In the genomic region with DNA sequence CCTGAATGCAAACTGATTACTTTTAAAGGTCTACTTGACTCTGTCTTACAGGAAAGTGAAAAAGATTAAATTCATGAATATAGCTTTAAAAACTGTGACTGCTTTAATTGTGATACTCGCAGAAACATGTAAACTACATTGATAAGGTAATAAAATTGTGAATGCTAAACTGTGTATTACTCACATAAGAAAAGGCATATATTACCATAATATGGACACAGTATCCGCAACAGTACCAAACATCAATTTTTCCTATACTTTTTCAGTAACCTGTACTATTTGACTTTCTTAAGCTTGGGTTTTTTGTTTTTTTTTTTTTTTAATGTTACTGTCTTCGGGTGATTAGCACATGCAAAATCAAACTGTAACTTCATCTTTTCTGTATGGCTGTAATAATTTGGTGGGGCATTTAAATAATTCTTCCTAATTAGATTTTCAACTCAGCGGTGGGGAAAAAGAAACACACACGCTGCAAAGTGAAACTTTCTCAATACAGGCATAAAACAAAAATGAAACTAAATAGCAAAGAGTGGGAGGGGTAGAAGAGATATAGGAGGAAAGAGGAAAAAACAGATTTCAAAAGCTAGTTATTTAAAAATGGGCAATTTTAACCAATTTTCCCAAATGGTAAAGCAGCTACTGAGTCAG, we compare ENCODE assay signal across 8 cellular contexts. TPM values are rescaled to one million over a fixed set of nuclear protein-coding genes. Genes with fewer than 3 reads are reported as not detected.
DNase-seq lines count a peak whose midpoint lies in the region; ATAC-seq, FAIRE-seq and TF ChIP-seq lines count a peak whose summit lies in the region.

No MANE protein-coding gene starts in this region.

- peak overlapping the region; percentile 69 for H3K4me2 ChIP-seq in hepatocyte

- H3K27ac ChIP-seq in hepatocyte (no peak overlapping the region), tibial artery (peak overlapping the region in 1 of 2 donors; percentile 36)

- 79% methylated on average over 5 of the region's 5 CpGs for whole genome bisulfite sequencing in hepatocyte (ENCODE audit: low lambda C conversion rate, missing lambda C conversion rate)

- H3K36me3 ChIP-seq in hepatocyte (replicated peaks; ENCODE audit: insufficient read depth, low read depth) (no peaks in the 10 kb centered on the region), tibial artery (no peaks in the 10 kb centered on the region)

- peak; percentile 43 for ATAC-seq in HG02885 (IDR thresholded peaks at IDR 0.05; ENCODE audit: poor library complexity, unreplicated experiment)

- H3K9me2 ChIP-seq in hepatocyte (replicated peaks; ENCODE audit: insufficient read depth): no peaks in the 10 kb centered on the region

- H3K27me3 ChIP-seq in hepatocyte (no peaks in the 10 kb centered on the region), tibial artery (no peaks in the 10 kb centered on the region)

- intact Hi-C loops in tibial artery (cut with DNase I; ENCODE audit: low total_unique reads): no loop called here

- FAIRE-seq in HTR-8/SVneo (lab: Jason Lieb, UNC): no peak

- peaks cover 3% of the 10 kb centered on the region for H4K20me1 ChIP-seq in hepatocyte (ENCODE audit: insufficient read depth, poor library complexity, severe bottlenecking)

- DNase-seq in hepatocyte (ENCODE audit: low spot score) (no peak), tibial artery (no peak), NCI-H2171 (lab: John Stamatoyannopoulos, UW) (no peak), NCI-H1105 treated with DMSO at 0.1 percent for 48 hours (lab: John Stamatoyannopoulos, UW) (no peak), HTR-8/SVneo (ENCODE audit: insufficient read length, low spot score) (no peak)

- peak overlapping the region; percentile 34 for H3K4me3 ChIP-seq in GM12875 (ENCODE audit: low read depth, low read length)
- H3K4me3 ChIP-seq in WI38 (ENCODE audit: low read depth, low read length): peak overlapping the region; percentile 51
- no peak overlapping the region for H3K4me3 ChIP-seq in hepatocyte
- peak overlapping the region; percentile 39 to 48 for H3K4me3 ChIP-seq in tibial artery

- no peak overlapping the region for H2AFZ ChIP-seq in hepatocyte

- H3K79me2 ChIP-seq in hepatocyte: peaks cover 92% of the 10 kb centered on the region

- H3K9me3 ChIP-seq in hepatocyte (ENCODE audit: low read depth) (no peaks in the 10 kb centered on the region), tibial artery (no peaks in the 10 kb centered on the region)

- H3K4me1 ChIP-seq in hepatocyte (ENCODE audit: insufficient read depth) (peaks cover 27% of the 10 kb centered on the region), tibial artery (peaks cover 0 to 33% (median 2%) of the 10 kb centered on the region in 4 donors)

- no peak for TF ChIP-seq CTCF in GM12875 (IDR thresholded peaks at IDR 0.05; ENCODE audit: borderline replicate concordance, insufficient read depth, low read depth, low read length)
- no peak for TF ChIP-seq CTCF in WI38 (IDR thresholded peaks at IDR 0.05; ENCODE audit: low read depth, low read length)
- no peak for TF ChIP-seq CTCF in hepatocyte (IDR thresholded peaks at IDR 0.05; ENCODE audit: poor library complexity)
- no peak for TF ChIP-seq CTCF in tibial artery (IDR thresholded peaks at IDR 0.05)

RNA-seq across cellular contexts. Expression of a gene that starts 23.2 kb away (rescaled TPM):
- total RNA-seq in hepatocyte: 38.0 and 39.2 TPM in 2 replicates
- 18.8 and 21.2 TPM in 2 replicates for polyA plus RNA-seq in hepatocyte
